In genomic region chr17:75260679-75261335, GRCh38 we compare ENCODE assay signal across 8 cellular contexts. TPM values are rescaled to one million over a fixed set of nuclear protein-coding genes. Genes with fewer than 3 reads are reported as not detected.
DNase-seq lines count a peak whose midpoint lies in the region; ATAC-seq and TF ChIP-seq lines count a peak whose summit lies in the region.

No MANE protein-coding gene starts in this region.

- H3K9me3 ChIP-seq in fibroblast of lung (ENCODE audit: control insufficient read depth, insufficient read depth, low read depth, low read length) (no peaks in the 10 kb centered on the region), prostate gland (no peaks in the 10 kb centered on the region)

- H3K27me3 ChIP-seq in fibroblast of lung (ENCODE audit: control insufficient read depth, insufficient read depth, low read length) (no peaks in the 10 kb centered on the region), prostate gland (replicated peaks; ENCODE audit: insufficient read depth) (no peaks in the 10 kb centered on the region)

- H3K4me1 ChIP-seq in fibroblast of lung (ENCODE audit: control insufficient read depth, extremely low read depth, insufficient read depth, low read length) = peaks cover 2% of the 10 kb centered on the region
- peaks cover 6% of the 10 kb centered on the region for H3K4me1 ChIP-seq in prostate gland (replicated peaks)

- H3K4me1 Mint-ChIP-seq in activated CD4-positive, alpha-beta T cell treated with anti-CD3 and anti-CD28 coated beads, Interleukin-2, amount 10 ng/mL, durations not matched to agents 24 days and 14 days = peaks cover 44% of the 10 kb centered on the region

- H2AFZ ChIP-seq in fibroblast of lung (ENCODE audit: low read length) = peak overlapping the region; percentile 77

- WGBS in prostate gland = under 1% methylated on average over 31 of the region's 31 CpGs

- peaks cover 48% of the 10 kb centered on the region for H3K36me3 Mint-ChIP-seq in activated CD4-positive, alpha-beta T cell treated with anti-CD3 and anti-CD28 coated beads, Interleukin-2, amount 10 ng/mL, durations not matched to agents 24 days and 14 days (ENCODE audit: low read depth)

- DNase-seq in activated CD4-positive, alpha-beta T cell treated with anti-CD3 and anti-CD28 coated beads, Interleukin-2, amount 10 ng/mL, durations not matched to agents 24 days and 14 days = no peak
- DNase-seq in fibroblast of lung (ENCODE audit: low read depth in 2 of 2) (no peak), prostate gland (ENCODE audit: low spot score) (no peak), inferior parietal cortex (ENCODE audit: extremely low spot score) (no peak), SIG-M5 (lab: John Stamatoyannopoulos, UW) (no peak), HCEC 1CT (no peak)

- no peaks in the 10 kb centered on the region for H3K27me3 Mint-ChIP-seq in activated CD4-positive, alpha-beta T cell treated with anti-CD3 and anti-CD28 coated beads, Interleukin-2, amount 10 ng/mL, durations not matched to agents 24 days and 14 days

- peak overlapping the region; percentile 99 for H3K27ac Mint-ChIP-seq in activated CD4-positive, alpha-beta T cell treated with anti-CD3 and anti-CD28 coated beads, Interleukin-2, amount 10 ng/mL, durations not matched to agents 24 days and 14 days

- H3K4me2 ChIP-seq in fibroblast of lung (ENCODE audit: extremely low read depth, insufficient read depth, low read length) = peak overlapping the region; percentile 88

- peak overlapping the region; percentile 98 for H3K9ac ChIP-seq in fibroblast of lung (ENCODE audit: insufficient read depth, low read length)

- H3K36me3 ChIP-seq in fibroblast of lung (ENCODE audit: control insufficient read depth, insufficient read depth, low read length) (peaks cover 8% of the 10 kb centered on the region), prostate gland (peaks cover 0 to 5% of the 10 kb centered on the region in 2 donors)

- H3K27ac ChIP-seq in fibroblast of lung (ENCODE audit: insufficient read depth, low read length) = peak overlapping the region; percentile 99
- H3K27ac ChIP-seq in prostate gland = peak overlapping the region; percentile 85 to 92

- peaks cover 45% of the 10 kb centered on the region for H3K79me2 ChIP-seq in fibroblast of lung (ENCODE audit: control insufficient read depth, insufficient read depth, low read length)

- H4K20me1 ChIP-seq in fibroblast of lung (ENCODE audit: control insufficient read depth, extremely low read depth, insufficient read depth, low read length) = no peaks in the 10 kb centered on the region

- H3K9me3 Mint-ChIP-seq in activated CD4-positive, alpha-beta T cell treated with anti-CD3 and anti-CD28 coated beads, Interleukin-2, amount 10 ng/mL, durations not matched to agents 24 days and 14 days = no peaks in the 10 kb centered on the region

- peak overlapping the region; percentile 94 for H3K4me3 Mint-ChIP-seq in activated CD4-positive, alpha-beta T cell treated with anti-CD3 and anti-CD28 coated beads, Interleukin-2, amount 10 ng/mL, durations not matched to agents 24 days and 14 days

- ATAC-seq in GM19035 (IDR thresholded peaks at IDR 0.05; ENCODE audit: unreplicated experiment) (peak; percentile 30), HG03135 (IDR thresholded peaks at IDR 0.05; ENCODE audit: unreplicated experiment) (peak; percentile 14)

- TF ChIP-seq CTCF in fibroblast of lung (conservative IDR thresholded peaks at IDR 0.05 in 1 of 2, IDR thresholded peaks at IDR 0.05 in 1 of 2; ENCODE audit: low read depth in 1 of 2, low read length in 2 of 2) (no peak), prostate gland (IDR thresholded peaks at IDR 0.05) (peak in 1 of 4 experiments; percentile 5)

- intact Hi-C loops in activated CD4-positive, alpha-beta T cell treated with anti-CD3 and anti-CD28 coated beads, Interleukin-2, amount 10 ng/mL, durations not matched to agents 24 days and 14 days (cut with micrococcal nuclease) = loop anchor here (1.0 to 10.0 kb wide), 6 partner anchors 9 to 524 kb away; partner anchors contain the start of genes NUP85, SLC25A19, SUMO2 and UNK
- intact Hi-C loops in prostate gland (cut with DNase I) = no loop called here

- peak overlapping the region; percentile 63 to 93 (median 82) for H3K4me3 ChIP-seq in fibroblast of lung (replicated peaks in 1 of 4; ENCODE audit: control extremely low read depth in 1 of 4, insufficient read depth in 1 of 4, low read depth in 3 of 4, low read length in 4 of 4)
- H3K4me3 ChIP-seq in prostate gland = peak overlapping the region; percentile 90 to 93

- TF ChIP-seq POLR2A in prostate gland (IDR thresholded peaks at IDR 0.05) = no peak

RNA-seq across cellular contexts. Expression of gene GGA3, which starts 0.6 kb away (rescaled TPM):
- total RNA-seq in activated CD4-positive, alpha-beta T cell treated with anti-CD3 and anti-CD28 coated beads, Interleukin-2, amount 10 ng/mL, durations not matched to agents 24 days and 14 days = 84.2 and 86.9 TPM in 2 replicates
- total RNA-seq in fibroblast of lung (8.0 and 13.0 TPM in 2 replicates), prostate gland (10 to 100 TPM; 18.9 to 43.3 TPM)
- polyA plus RNA-seq in fibroblast of lung = 14.4 and 21.8 TPM in 2 replicates
- 15.7 and 20.2 TPM in 2 replicates for polyA plus RNA-seq in fibroblast of lung (2012)
- polyA minus RNA-seq in fibroblast of lung (ENCODE audit: low replicate concordance) = 60.0 and 62.1 TPM in 2 replicates

RNA-seq across cellular contexts. Expression of gene MRPS7, which starts 0.9 kb away (rescaled TPM):
- 121 and 127 TPM in 2 replicates for total RNA-seq in activated CD4-positive, alpha-beta T cell treated with anti-CD3 and anti-CD28 coated beads, Interleukin-2, amount 10 ng/mL, durations not matched to agents 24 days and 14 days
- total RNA-seq in fibroblast of lung = 44.7 and 51.5 TPM in 2 replicates
- polyA plus RNA-seq in fibroblast of lung = 44.2 and 62.8 TPM in 2 replicates
- 49.1 and 72.4 TPM in 2 replicates for polyA plus RNA-seq in fibroblast of lung (2012)
- polyA minus RNA-seq in fibroblast of lung (ENCODE audit: low replicate concordance) = 27.5 and 38.9 TPM in 2 replicates
- total RNA-seq in prostate gland = 10 to 100 TPM; 40.8 to 45.3 TPM

RNA-seq across cellular contexts. Expression of gene MIF4GD, which starts 10.2 kb away (rescaled TPM):
- 45.9 and 48.7 TPM in 2 replicates for total RNA-seq in activated CD4-positive, alpha-beta T cell treated with anti-CD3 and anti-CD28 coated beads, Interleukin-2, amount 10 ng/mL, durations not matched to agents 24 days and 14 days
- total RNA-seq in fibroblast of lung = 5.6 and 6.3 TPM in 2 replicates
- polyA plus RNA-seq in fibroblast of lung = 10.3 and 11.4 TPM in 2 replicates
- polyA plus RNA-seq in fibroblast of lung (2012) = 8.1 and 9.7 TPM in 2 replicates
- 11.3 and 14.4 TPM in 2 replicates for polyA minus RNA-seq in fibroblast of lung (ENCODE audit: low replicate concordance)
- 10 to 100 TPM; 14.1 to 31.4 TPM for total RNA-seq in prostate gland

RNA-seq across cellular contexts. Expression of gene SLC25A19, which starts 28.4 kb away (rescaled TPM):
- 131 and 132 TPM in 2 replicates for total RNA-seq in activated CD4-positive, alpha-beta T cell treated with anti-CD3 and anti-CD28 coated beads, Interleukin-2, amount 10 ng/mL, durations not matched to agents 24 days and 14 days
- total RNA-seq in fibroblast of lung (7.4 and 9.7 TPM in 2 replicates), prostate gland (10 to 100 TPM in 1 of 2 donors, 1 to 10 TPM in 1; 5.2 to 15.2 TPM)
- polyA plus RNA-seq in fibroblast of lung = 5.1 and 8.4 TPM in 2 replicates
- 5.9 and 11.8 TPM in 2 replicates for polyA plus RNA-seq in fibroblast of lung (2012)
- 24.0 and 26.9 TPM in 2 replicates for polyA minus RNA-seq in fibroblast of lung (ENCODE audit: low replicate concordance)

RNA-seq across cellular contexts. Expression of gene NUP85, which starts 55.3 kb away (rescaled TPM):
- total RNA-seq in activated CD4-positive, alpha-beta T cell treated with anti-CD3 and anti-CD28 coated beads, Interleukin-2, amount 10 ng/mL, durations not matched to agents 24 days and 14 days = 125 and 136 TPM in 2 replicates
- total RNA-seq in fibroblast of lung = 18.5 and 21.3 TPM in 2 replicates
- 29.6 and 49.1 TPM in 2 replicates for polyA plus RNA-seq in fibroblast of lung
- 30.5 and 52.4 TPM in 2 replicates for polyA plus RNA-seq in fibroblast of lung (2012)
- 59.7 and 76.3 TPM in 2 replicates for polyA minus RNA-seq in fibroblast of lung (ENCODE audit: low replicate concordance)
- total RNA-seq in prostate gland = 10 to 100 TPM; 41.0 to 46.7 TPM
